In the genomic region with DNA sequence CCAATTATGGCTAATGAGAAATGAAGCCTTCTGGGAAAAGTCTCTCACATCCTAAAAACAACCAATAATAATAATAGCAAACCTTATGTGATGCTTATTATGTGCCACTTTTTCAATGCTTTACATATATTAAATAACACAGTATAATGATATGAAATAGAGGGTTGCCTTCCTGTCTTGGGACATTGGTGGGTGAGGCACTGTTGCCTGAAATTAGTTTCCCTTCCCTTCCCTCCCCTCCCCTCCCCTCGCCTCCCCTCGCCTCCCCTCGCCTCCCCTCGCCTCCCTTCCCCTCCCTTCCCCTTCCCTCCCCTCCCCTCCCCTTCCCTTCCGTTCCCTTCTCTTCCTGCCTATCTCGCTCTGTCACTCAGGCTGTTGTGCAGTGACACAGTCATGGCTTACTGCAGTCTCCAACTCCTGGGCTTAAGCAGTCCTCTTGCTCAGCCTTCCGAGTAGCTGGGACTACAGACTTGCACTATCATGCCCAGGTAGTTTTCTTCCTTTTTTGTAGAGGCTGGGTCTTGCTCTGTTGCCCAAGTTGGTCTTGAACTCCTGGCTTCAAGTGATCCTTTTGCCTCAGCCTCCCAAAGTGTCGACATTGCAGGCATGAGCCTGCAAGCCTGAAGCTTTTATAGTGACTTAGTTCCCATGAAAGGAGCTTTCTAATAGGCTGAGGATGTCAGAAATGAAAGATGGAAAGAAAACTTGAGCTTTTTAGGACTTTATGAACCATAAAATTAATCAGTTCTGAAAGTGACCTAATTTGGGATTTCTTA, we compare ENCODE assay signal across 1 cellular context.
TF ChIP-seq lines count a peak whose summit lies in the region.

No MANE protein-coding gene starts in this region.

TF ChIP-seq in HepG2, 621 proteins besides CTCF, POLR2A, EP300 and RAD21:
- no peak for TF ChIP-seq ZNF20 (CRISPR knock-in tag; IDR thresholded peaks at IDR 0.05)
- no peak for TF ChIP-seq GFI1 (CRISPR knock-in tag; IDR thresholded peaks at IDR 0.05; ENCODE audit: borderline replicate concordance)
- peak; percentile 68 for TF ChIP-seq HNRNPK (IDR thresholded peaks at IDR 0.05; ENCODE audit: low read depth, low read length, poor library complexity, severe bottlenecking)
- TF ChIP-seq, protein P1, sequence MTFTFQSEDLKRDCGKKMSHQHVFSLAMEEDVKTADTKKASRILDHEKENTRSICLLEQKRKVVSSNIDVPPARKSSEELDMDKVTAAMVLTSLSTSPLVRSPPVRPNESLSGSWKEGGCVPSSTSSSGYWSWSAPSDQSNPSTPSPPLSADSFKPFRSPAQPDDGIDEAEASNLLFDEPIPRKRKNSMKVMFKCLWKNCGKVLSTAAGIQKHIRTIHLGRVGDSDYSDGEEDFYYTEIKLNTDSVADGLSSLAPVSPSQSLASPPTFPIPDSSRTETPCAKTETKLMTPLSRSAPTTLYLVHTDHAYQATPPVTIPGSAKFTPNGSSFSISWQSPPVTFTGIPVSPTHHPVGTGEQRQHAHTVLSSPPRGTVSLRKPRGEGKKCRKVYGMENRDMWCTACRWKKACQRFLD (CRISPR knock-in tag; IDR thresholded peaks at IDR 0.05; ENCODE audit: borderline replicate concordance), result no peak
